In the genomic region with DNA sequence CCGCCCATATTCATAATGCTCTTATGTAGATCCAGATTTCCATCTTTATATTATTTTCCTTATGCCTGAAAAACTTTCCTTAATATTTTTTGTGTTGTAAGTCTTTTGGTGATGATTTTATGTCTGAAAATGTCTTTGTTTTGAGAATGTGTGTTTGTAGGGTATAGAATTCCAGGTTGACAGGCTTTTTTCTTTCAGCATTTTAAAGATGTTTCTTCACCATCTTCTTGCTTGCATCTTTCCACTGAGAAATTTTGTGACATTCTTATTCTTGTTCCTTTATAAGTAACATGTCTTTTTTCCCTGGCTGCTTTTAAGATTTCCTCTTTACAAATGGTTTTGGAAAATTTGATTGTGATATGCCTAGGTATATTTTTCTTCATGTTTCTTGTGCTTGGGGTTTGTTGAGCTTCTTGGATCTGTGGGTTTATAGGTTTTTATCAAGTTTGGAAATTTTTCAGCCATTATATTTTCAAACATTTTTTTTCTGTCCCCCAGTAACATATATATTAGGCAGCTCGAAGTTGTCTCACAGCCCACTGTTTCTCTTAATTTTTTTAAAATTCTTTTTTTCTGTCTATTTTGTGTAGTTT, we compare ENCODE assay signal across 10 cellular contexts. TPM values are rescaled to one million over a fixed set of nuclear protein-coding genes. Genes with fewer than 3 reads are reported as not detected.
"Had no signal": no experiment of that assay in that cellular context is flagged by ENCODE, and none has a peak within 500 bp of the region (broad histone marks: within the 10 kb centered on the region; RNA-seq: fewer than 3 reads in every experiment).

No MANE protein-coding gene starts in this region.

- H3K9ac ChIP-seq: KMS-11 had no signal

- DNase-seq: IMR-90, KBM-7, KG1 had no signal

- H3K27ac ChIP-seq: HL-60, KMS-11 had no signal

- FAIRE-seq: HepG2, HTR-8/SVneo, K562 had no signal

- H3K4me3 ChIP-seq: K562 had no signal

RNA-seq across cellular contexts. Expression of a gene that starts 27.1 kb away (rescaled TPM):
- total RNA-seq: HepG2, HT1080 had no signal

RNA-seq across cellular contexts. Expression of a gene that starts 43.6 kb away (rescaled TPM):
- total RNA-seq: HepG2, HT-29, HT1080 had no signal
